Comparison of ENCODE assay signal across 37 cellular contexts in the genomic region with DNA sequence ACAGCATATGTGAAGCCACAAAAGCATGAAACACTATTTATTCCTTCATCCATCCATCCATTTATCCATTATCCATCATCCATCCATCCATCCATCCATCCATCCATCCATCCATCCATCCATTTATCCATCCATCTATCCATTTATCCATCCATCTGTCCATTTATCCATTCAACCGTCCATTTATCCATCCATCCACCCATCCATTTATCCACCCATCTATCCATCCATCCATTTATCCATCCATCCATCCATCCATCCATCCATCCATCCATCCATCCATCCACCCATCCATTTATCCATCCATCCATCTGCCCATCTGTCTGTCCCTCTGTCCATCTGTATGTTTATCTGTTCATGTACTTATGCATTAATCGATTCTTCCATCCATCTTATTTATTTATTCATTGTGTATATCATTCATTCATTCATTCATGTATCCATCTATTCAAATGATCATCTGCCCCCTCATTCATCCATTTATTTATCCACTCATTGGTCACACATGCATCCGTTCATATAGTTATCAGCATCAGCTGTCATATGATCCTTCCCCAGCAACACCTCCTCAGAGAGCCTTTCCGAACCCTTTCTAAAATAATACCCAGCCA. TPM values are rescaled to one million over a fixed set of nuclear protein-coding genes. Genes with fewer than 3 reads are reported as not detected.
"Had no signal": no experiment of that assay in that cellular context is flagged by ENCODE, and none has a peak within 500 bp of the region (broad histone marks: within the 10 kb centered on the region; RNA-seq: fewer than 3 reads in every experiment).

No MANE protein-coding gene starts in this region.

- H3K4me3 ChIP-seq: adrenal gland, body of pancreas, breast epithelium had no signal

- H3K27ac Mint-ChIP-seq: activated B cell treated with CpG ODN at 0.5 μM for 24 hours; activated CD4-positive, alpha-beta memory T cell treated with anti-CD3 and anti-CD28 coated beads for 36 hours; activated CD4-positive, alpha-beta T cell treated with anti-CD3 and anti-CD28 coated beads, Interleukin-2, amount 10 ng/mL, durations not matched to agents 24 days and 14 days; activated CD8-positive, alpha-beta T cell treated with anti-CD3 and anti-CD28 coated beads for 36 hours; activated naive CD4-positive, alpha-beta T cell treated with anti-CD3 and anti-CD28 coated beads for 36 hours; activated naive CD4-positive, alpha-beta T cell treated with anti-CD3 and anti-CD28 coated beads, Interleukin-2, amount 50 U/mL, for 72 hours; activated naive CD8-positive, alpha-beta T cell treated with anti-CD3 and anti-CD28 coated beads for 36 hours; activated T-cell treated with anti-CD3 and anti-CD28 coated beads, Interleukin-2, amount 50 U/mL, for 72 hours; activated T-helper 1 cell treated with anti-CD3 and anti-CD28 coated beads, Interleukin-12 subunit alpha, Interleukin-12 subunit beta, Interleukin-2, Interleukin-4 antibody, amounts not matched to agents 30 ng/mL and 10 ng/mL and 1 ng/mL, durations not matched to agents 14 hours and 24 hours and 36 hours; activated T-helper 17 cell treated with anti-CD3 and anti-CD28 coated beads, Interleukin-2, amount 50 U/mL, for 72 hours; T-helper 17 cell had no signal

- DNase-seq: activated B cell treated with CpG ODN at 0.5 μM for 24 hours; activated CD4-positive, alpha-beta memory T cell treated with anti-CD3 and anti-CD28 coated beads for 36 hours; activated CD4-positive, alpha-beta T cell treated with anti-CD3 and anti-CD28 coated beads for 4 hours; activated CD4-positive, alpha-beta T cell treated with anti-CD3 and anti-CD28 coated beads, Interleukin-2, amount 10 ng/mL, durations not matched to agents 24 days and 14 days; activated CD4-positive, alpha-beta T cell treated with anti-CD3 and anti-CD28 coated beads, Interleukin-2, amount 50 U/mL, for 1 hour; activated CD4-positive, alpha-beta T cell treated with anti-CD3 and anti-CD28 coated beads, Interleukin-2, amount 50 U/mL, for 4 hours; activated CD4-positive, CD25-positive, alpha-beta regulatory T cell treated with anti-CD3 and anti-CD28 coated beads, Interleukin-2, amount 50 U/mL, for 72 hours; activated CD8-positive, alpha-beta memory T cell treated with anti-CD3 and anti-CD28 coated beads, Interleukin-2, amount 50 U/mL, for 4 hours; activated CD8-positive, alpha-beta T cell treated with anti-CD3 and anti-CD28 coated beads for 36 hours; activated effector memory CD4-positive, alpha-beta T cell treated with anti-CD3 and anti-CD28 coated beads, Interleukin-2, amount 50 U/mL, for 16 hours; activated gamma-delta T cell treated with Interleukin-2 at 50 U/mL for 16 hours; activated naive CD4-positive, alpha-beta T cell; activated naive CD4-positive, alpha-beta T cell treated with anti-CD3 and anti-CD28 coated beads for 36 hours; activated naive CD4-positive, alpha-beta T cell treated with anti-CD3 and anti-CD28 coated beads, Interleukin-2, amount 50 U/mL, for 16 hours; activated naive CD8-positive, alpha-beta T cell treated with anti-CD3 and anti-CD28 coated beads for 36 hours; activated T-cell treated with anti-CD3 and anti-CD28 coated beads for 4 hours; activated T-cell treated with anti-CD3 and anti-CD28 coated beads, Interleukin-2, amount 50 U/mL, for 1 hour; activated T-cell treated with anti-CD3 and anti-CD28 coated beads, Interleukin-2, amount 50 U/mL, for 4 hours; activated T-cell treated with anti-CD3 and anti-CD28 coated beads, Interleukin-2, amount 50 U/mL, for 72 hours; adrenal gland; amniotic stem cell; aorta; body of pancreas; brain microvascular endothelial cell; central memory CD4-positive, alpha-beta T cell; T-helper 17 cell had no signal

- H3K9me3 ChIP-seq: adrenal gland, body of pancreas, breast epithelium had no signal

- H3K9me3 Mint-ChIP-seq: activated B cell treated with CpG ODN at 0.5 μM for 24 hours; activated CD4-positive, alpha-beta memory T cell treated with anti-CD3 and anti-CD28 coated beads for 36 hours; activated CD4-positive, alpha-beta T cell treated with anti-CD3 and anti-CD28 coated beads, Interleukin-2, amount 10 ng/mL, durations not matched to agents 24 days and 14 days; activated CD8-positive, alpha-beta T cell treated with anti-CD3 and anti-CD28 coated beads for 36 hours; activated naive CD4-positive, alpha-beta T cell treated with anti-CD3 and anti-CD28 coated beads for 36 hours; activated naive CD4-positive, alpha-beta T cell treated with anti-CD3 and anti-CD28 coated beads, Interleukin-2, amount 50 U/mL, for 72 hours; activated naive CD8-positive, alpha-beta T cell treated with anti-CD3 and anti-CD28 coated beads for 36 hours; activated T-cell treated with anti-CD3 and anti-CD28 coated beads, Interleukin-2, amount 50 U/mL, for 4 hours; activated T-cell treated with anti-CD3 and anti-CD28 coated beads, Interleukin-2, amount 50 U/mL, for 72 hours; activated T-helper 1 cell treated with anti-CD3 and anti-CD28 coated beads, Interleukin-12 subunit alpha, Interleukin-12 subunit beta, Interleukin-2, Interleukin-4 antibody, amounts not matched to agents 30 ng/mL and 10 ng/mL and 1 ng/mL, durations not matched to agents 14 hours and 24 hours and 36 hours; activated T-helper 17 cell treated with anti-CD3 and anti-CD28 coated beads, Interleukin-2, amount 50 U/mL, for 72 hours had no signal

- H3K36me3 ChIP-seq: adrenal gland, brain microvascular endothelial cell, breast epithelium had no signal

- H3K36me3 Mint-ChIP-seq: activated CD4-positive, alpha-beta memory T cell treated with anti-CD3 and anti-CD28 coated beads for 36 hours; activated naive CD4-positive, alpha-beta T cell treated with anti-CD3 and anti-CD28 coated beads, Interleukin-2, amount 50 U/mL, for 72 hours; activated naive CD8-positive, alpha-beta T cell treated with anti-CD3 and anti-CD28 coated beads for 36 hours had no signal

- H3K4me1 Mint-ChIP-seq: activated B cell treated with CpG ODN at 0.5 μM for 24 hours; activated CD4-positive, alpha-beta T cell treated with anti-CD3 and anti-CD28 coated beads, Interleukin-2, amount 10 ng/mL, durations not matched to agents 24 days and 14 days; activated naive CD8-positive, alpha-beta T cell treated with anti-CD3 and anti-CD28 coated beads for 36 hours; activated T-helper 17 cell treated with anti-CD3 and anti-CD28 coated beads, Interleukin-2, amount 50 U/mL, for 72 hours; T-helper 17 cell had no signal

- H3K4me3 Mint-ChIP-seq: activated B cell treated with CpG ODN at 0.5 μM for 24 hours; activated CD4-positive, alpha-beta memory T cell treated with anti-CD3 and anti-CD28 coated beads for 36 hours; activated CD4-positive, alpha-beta T cell treated with anti-CD3 and anti-CD28 coated beads, Interleukin-2, amount 10 ng/mL, durations not matched to agents 24 days and 14 days; activated CD8-positive, alpha-beta T cell treated with anti-CD3 and anti-CD28 coated beads for 36 hours; activated naive CD4-positive, alpha-beta T cell treated with anti-CD3 and anti-CD28 coated beads for 36 hours; activated naive CD8-positive, alpha-beta T cell treated with anti-CD3 and anti-CD28 coated beads for 36 hours; activated T-cell treated with anti-CD3 and anti-CD28 coated beads, Interleukin-2, amount 50 U/mL, for 4 hours; activated T-cell treated with anti-CD3 and anti-CD28 coated beads, Interleukin-2, amount 50 U/mL, for 72 hours; activated T-helper 1 cell treated with anti-CD3 and anti-CD28 coated beads, Interleukin-12 subunit alpha, Interleukin-12 subunit beta, Interleukin-2, Interleukin-4 antibody, amounts not matched to agents 30 ng/mL and 10 ng/mL and 1 ng/mL, durations not matched to agents 14 hours and 24 hours and 36 hours; activated T-helper 17 cell treated with anti-CD3 and anti-CD28 coated beads, Interleukin-2, amount 50 U/mL, for 72 hours; T-helper 17 cell had no signal

- H3K27me3 ChIP-seq: body of pancreas, brain microvascular endothelial cell had no signal

- ATAC-seq: activated CD8-positive, alpha-beta T cell treated with anti-CD3 and anti-CD28 coated beads for 36 hours; activated naive CD4-positive, alpha-beta T cell treated with anti-CD3 and anti-CD28 coated beads, Interleukin-2, amount 50 U/mL, for 72 hours; activated T-cell treated with anti-CD3 and anti-CD28 coated beads, Interleukin-2, amount 50 U/mL, for 4 hours; activated T-cell treated with anti-CD3 and anti-CD28 coated beads, Interleukin-2, amount 50 U/mL, for 72 hours; activated T-helper 17 cell treated with anti-CD3 and anti-CD28 coated beads, Interleukin-2, amount 50 U/mL, for 72 hours; body of pancreas; T-helper 17 cell had no signal

- H3K27ac ChIP-seq: adrenal gland, body of pancreas, brain microvascular endothelial cell, breast epithelium, VCaP had no signal

RNA-seq across cellular contexts. Expression of gene MYH14, which starts 7.0 kb away (rescaled TPM):
- total RNA-seq: activated B cell treated with CpG ODN at 0.5 μM for 24 hours; activated CD4-positive, alpha-beta memory T cell treated with anti-CD3 and anti-CD28 coated beads for 36 hours; activated CD4-positive, alpha-beta T cell treated with anti-CD3 and anti-CD28 coated beads, Interleukin-2, amount 10 ng/mL, durations not matched to agents 24 days and 14 days; activated CD8-positive, alpha-beta memory T cell treated with anti-CD3 and anti-CD28 coated beads for 36 hours; activated CD8-positive, alpha-beta T cell treated with anti-CD3 and anti-CD28 coated beads for 36 hours; activated naive CD4-positive, alpha-beta T cell treated with anti-CD3 and anti-CD28 coated beads for 36 hours; activated naive CD4-positive, alpha-beta T cell treated with anti-CD3 and anti-CD28 coated beads, Interleukin-2, amount 50 U/mL, for 72 hours; activated naive CD8-positive, alpha-beta T cell treated with anti-CD3 and anti-CD28 coated beads for 36 hours; activated T-cell treated with anti-CD3 and anti-CD28 coated beads, Interleukin-2, amount 50 U/mL, for 72 hours; activated T-helper 1 cell treated with anti-CD3 and anti-CD28 coated beads, Interleukin-12 subunit alpha, Interleukin-12 subunit beta, Interleukin-2, Interleukin-4 antibody, amounts not matched to agents 30 ng/mL and 10 ng/mL and 1 ng/mL, durations not matched to agents 14 hours and 24 hours and 36 hours; activated T-helper 17 cell treated with anti-CD3 and anti-CD28 coated beads, Interleukin-2, amount 50 U/mL, for 72 hours; astrocyte; T-helper 1 cell treated with Interleukin-12 subunit alpha and Interleukin-12 subunit beta and Interleukin-4 antibody, amounts not matched to agents 30 ng/mL and 1 ng/mL, for 36 hours; T-helper 17 cell; T-helper 2 cell treated with Interferon-gamma antibody and Interleukin-4, amounts not matched to agents 100 ng/mL and 5 ng/mL, for 36 hours had no signal

RNA-seq across cellular contexts. Expression of gene IZUMO2, which starts 33.3 kb away (rescaled TPM):
- total RNA-seq: activated B cell treated with CpG ODN at 0.5 μM for 24 hours; activated CD4-positive, alpha-beta memory T cell treated with anti-CD3 and anti-CD28 coated beads for 36 hours; activated CD4-positive, alpha-beta T cell treated with anti-CD3 and anti-CD28 coated beads, Interleukin-2, amount 10 ng/mL, durations not matched to agents 24 days and 14 days; activated CD8-positive, alpha-beta memory T cell treated with anti-CD3 and anti-CD28 coated beads for 36 hours; activated CD8-positive, alpha-beta T cell treated with anti-CD3 and anti-CD28 coated beads for 36 hours; activated naive CD4-positive, alpha-beta T cell treated with anti-CD3 and anti-CD28 coated beads for 36 hours; activated naive CD4-positive, alpha-beta T cell treated with anti-CD3 and anti-CD28 coated beads, Interleukin-2, amount 50 U/mL, for 72 hours; activated naive CD8-positive, alpha-beta T cell treated with anti-CD3 and anti-CD28 coated beads for 36 hours; activated T-cell treated with anti-CD3 and anti-CD28 coated beads, Interleukin-2, amount 50 U/mL, for 4 hours; activated T-cell treated with anti-CD3 and anti-CD28 coated beads, Interleukin-2, amount 50 U/mL, for 72 hours; activated T-helper 1 cell treated with anti-CD3 and anti-CD28 coated beads, Interleukin-12 subunit alpha, Interleukin-12 subunit beta, Interleukin-2, Interleukin-4 antibody, amounts not matched to agents 30 ng/mL and 10 ng/mL and 1 ng/mL, durations not matched to agents 14 hours and 24 hours and 36 hours; activated T-helper 17 cell treated with anti-CD3 and anti-CD28 coated beads, Interleukin-2, amount 50 U/mL, for 72 hours; adrenal gland; aorta; astrocyte; body of pancreas; breast epithelium; cardiac septum; cerebellum; T-helper 1 cell treated with Interleukin-12 subunit alpha and Interleukin-12 subunit beta and Interleukin-4 antibody, amounts not matched to agents 30 ng/mL and 1 ng/mL, for 36 hours; T-helper 17 cell; T-helper 2 cell treated with Interferon-gamma antibody and Interleukin-4, amounts not matched to agents 100 ng/mL and 5 ng/mL, for 36 hours had no signal
- polyA plus RNA-seq: adrenal gland, aorta had no signal
